In the genomic region with DNA sequence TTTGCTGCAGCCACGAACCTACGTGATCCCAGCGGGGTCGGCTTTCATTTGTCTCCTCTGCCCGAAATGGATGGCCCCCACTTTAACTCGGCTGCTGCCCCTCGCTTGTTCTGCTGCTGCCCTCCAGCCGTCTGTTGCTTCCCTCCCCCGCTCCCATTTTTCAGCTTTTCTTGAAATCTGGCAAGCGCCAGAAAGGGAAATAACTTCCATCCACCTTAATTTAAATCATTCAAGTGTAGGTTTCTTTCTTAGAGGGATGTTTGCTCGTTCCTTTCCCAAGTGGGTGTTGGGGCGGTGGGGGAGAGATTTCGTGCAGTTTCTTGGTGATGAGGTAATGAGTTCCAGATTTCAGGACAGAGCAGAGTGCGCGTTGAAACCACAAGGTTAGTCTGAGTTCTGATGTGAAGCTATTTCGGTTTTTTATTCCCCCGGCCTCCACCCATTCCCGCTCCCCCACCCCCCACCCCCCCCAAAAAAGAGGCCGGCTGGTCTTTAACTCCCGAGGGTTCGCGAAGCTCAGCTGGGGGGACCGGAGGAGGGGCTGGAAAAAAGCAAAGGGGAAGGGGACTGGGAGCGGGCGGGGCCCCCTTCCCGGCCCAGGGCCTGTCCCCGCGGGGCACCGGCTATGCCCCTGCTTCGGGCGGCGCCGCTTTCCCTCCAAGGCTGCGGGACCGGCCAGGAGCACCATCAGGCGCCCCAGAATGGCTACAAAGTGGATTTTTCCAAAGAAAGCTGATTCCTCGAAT, we compare ENCODE assay signal across 8 cellular contexts. TPM values are rescaled to one million over a fixed set of nuclear protein-coding genes. Genes with fewer than 3 reads are reported as not detected.
DNase-seq lines count a peak whose midpoint lies in the region; ATAC-seq and TF ChIP-seq lines count a peak whose summit lies in the region.

No MANE protein-coding gene starts in this region.

- H3K36me3 ChIP-seq in ES-I3 (ENCODE audit: insufficient read depth, low read length), result peaks cover 11% of the 10 kb centered on the region
- H3K36me3 ChIP-seq in MM.1S (replicated peaks; ENCODE audit: insufficient read depth, low read length), result no peaks in the 10 kb centered on the region
- H3K36me3 ChIP-seq in osteoblast (ENCODE audit: insufficient read depth, low read length), result peaks cover 9% of the 10 kb centered on the region

- H3K27me3 Mint-ChIP-seq in glutamatergic neuron (ENCODE audit: unreplicated experiment), result peaks cover 16% of the 10 kb centered on the region

- H3K27ac ChIP-seq in MM.1S (ENCODE audit: low read length) (peak overlapping the region; percentile 100), osteoblast (ENCODE audit: low read depth, low read length) (peak overlapping the region; percentile 100)

- H3K9me3 Mint-ChIP-seq in glutamatergic neuron (ENCODE audit: unreplicated experiment), result peaks cover 2% of the 10 kb centered on the region

- H3K27me3 ChIP-seq in MM.1S (replicated peaks; ENCODE audit: insufficient read depth, low read length) (no peaks in the 10 kb centered on the region), osteoblast (ENCODE audit: insufficient read depth, low read length) (no peaks in the 10 kb centered on the region)

- H3F3A ChIP-seq in MM.1S (ENCODE audit: insufficient read depth, low read length), result peaks cover 21% of the 10 kb centered on the region

- no peaks in the 10 kb centered on the region for H4K20me1 ChIP-seq in MM.1S (ENCODE audit: insufficient read depth, low read length)
- H4K20me1 ChIP-seq in osteoblast (ENCODE audit: insufficient read depth, low read length), result peaks cover 26% of the 10 kb centered on the region

- no peaks in the 10 kb centered on the region for H3K9me2 ChIP-seq in MM.1S (replicated peaks; ENCODE audit: insufficient read depth, low read length)

- H3K9me3 ChIP-seq in ES-I3 (ENCODE audit: control insufficient read depth, insufficient read depth, low read length), result no peaks in the 10 kb centered on the region
- H3K9me3 ChIP-seq in MM.1S (replicated peaks; ENCODE audit: insufficient read depth, low read length), result no peaks in the 10 kb centered on the region
- H3K9me3 ChIP-seq in osteoblast (ENCODE audit: low read depth, low read length), result no peaks in the 10 kb centered on the region

- peaks cover 29% of the 10 kb centered on the region for H3K79me2 ChIP-seq in MM.1S (ENCODE audit: low read length)
- peaks cover 33% of the 10 kb centered on the region for H3K79me2 ChIP-seq in osteoblast (ENCODE audit: insufficient read depth, low read length)

- peak overlapping the region; percentile 97 for H3K9ac ChIP-seq in ES-I3 (ENCODE audit: low read depth, low read length)
- H3K9ac ChIP-seq in MM.1S (ENCODE audit: low read length), result peak overlapping the region; percentile 99

- TF ChIP-seq CTCF in MM.1S (IDR thresholded peaks at IDR 0.05; ENCODE audit: low read length) (no peak), glutamatergic neuron (IDR thresholded peaks at IDR 0.05; ENCODE audit: partially characterized antibody, unreplicated experiment) (no peak), osteoblast (IDR thresholded peaks at IDR 0.05; ENCODE audit: extremely low read depth, low read depth, low read length) (no peak)

- H3K4me3 ChIP-seq in MM.1S (ENCODE audit: low read length) (peak overlapping the region; percentile 88), osteoblast (ENCODE audit: insufficient read depth, low read length) (peak overlapping the region; percentile 87)

- no peak overlapping the region for H3K27ac Mint-ChIP-seq in glutamatergic neuron (ENCODE audit: unreplicated experiment)

- H3K4me2 ChIP-seq in MM.1S (ENCODE audit: low read depth, low read length), result peak overlapping the region; percentile 76
- H3K4me2 ChIP-seq in osteoblast (ENCODE audit: insufficient read depth, low read length), result peak overlapping the region; percentile 99

- peak overlapping the region; percentile 95 for H3K4me3 Mint-ChIP-seq in glutamatergic neuron (ENCODE audit: unreplicated experiment)

- peak; percentile 56 for DNase-seq in MM.1S
- peak; percentile 72 for DNase-seq in activated naive CD4-positive, alpha-beta T cell treated with anti-CD3 and anti-CD28 coated beads, Interleukin-2, amount 50 U/mL, for 16 hours
- DNase-seq in glutamatergic neuron, result peak; percentile 11
- DNase-seq in osteoblast (ENCODE audit: insufficient read length, low spot score, missing footprints), result peak; percentile 90

- H3K4me1 ChIP-seq in ES-I3 (ENCODE audit: insufficient read depth, low read length) (peaks cover 12% of the 10 kb centered on the region), MM.1S (ENCODE audit: low read length) (peaks cover 7% of the 10 kb centered on the region; the same call in 1 of the 2 replicates), osteoblast (ENCODE audit: insufficient read depth, low read length) (peaks cover 19% of the 10 kb centered on the region)

- H3K4me1 Mint-ChIP-seq in glutamatergic neuron (ENCODE audit: low read depth, unreplicated experiment), result peaks cover 6% of the 10 kb centered on the region

- no peaks in the 10 kb centered on the region for H3K36me3 Mint-ChIP-seq in glutamatergic neuron (ENCODE audit: unreplicated experiment)

- ATAC-seq in HG03460 (IDR thresholded peaks at IDR 0.05; ENCODE audit: unreplicated experiment) (no peak), GM18517 (IDR thresholded peaks at IDR 0.05; ENCODE audit: unreplicated experiment) (no peak), HG03378 (IDR thresholded peaks at IDR 0.05; ENCODE audit: unreplicated experiment) (no peak)

- no peak overlapping the region for H2AFZ ChIP-seq in MM.1S (ENCODE audit: low read length)
- H2AFZ ChIP-seq in osteoblast (ENCODE audit: low read length), result no peak overlapping the region

RNA-seq across cellular contexts. Expression of gene ZFP36L1, which starts 2.2 kb away (rescaled TPM):
- 2.7 TPM for total RNA-seq in glutamatergic neuron (ENCODE audit: unreplicated experiment)
- 46.7 and 47.1 TPM in 2 replicates for total RNA-seq in osteoblast

Comparison
In these comparisons a context has a peak if more than half of its experiments do, and no peak if none do; other contexts are left out.
1. DNase-seq: peak in every context shown above with its lines; median percentile 90 in osteoblast; 72 in activated naive CD4-positive, alpha-beta T cell treated with anti-CD3 and anti-CD28 coated beads, Interleukin-2, amount 50 U/mL, for 16 hours; 56 in MM.1S; 11 in glutamatergic neuron.
2. RNA of gene ZFP36L1, which starts 2.2 kb away (total RNA-seq): 46.7 to 47.1 TPM in osteoblast; 2.7 TPM in glutamatergic neuron (single experiment); every median in the first group is over 10 times any median in the second.